ENCODE assay signal across 1 cellular context in the genomic region with DNA sequence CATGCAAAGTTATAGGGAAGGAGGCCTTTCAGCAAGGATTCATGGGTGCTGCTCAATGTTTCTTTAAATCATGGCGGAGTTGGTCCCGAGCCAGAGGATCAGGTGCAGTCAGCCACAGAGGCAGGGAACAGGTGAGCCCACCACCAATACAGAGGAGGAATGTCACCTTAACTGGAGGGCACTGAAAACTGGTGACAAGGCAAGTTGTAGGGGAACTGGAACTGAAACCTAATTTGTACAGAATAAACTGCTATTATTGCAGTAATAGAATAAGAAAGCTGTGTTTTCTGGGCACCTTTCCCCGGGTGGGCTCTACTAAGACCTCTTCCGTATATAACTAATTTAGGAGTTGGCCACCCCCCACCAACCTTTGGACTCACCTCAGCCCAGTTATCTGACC.
TF ChIP-seq lines count a peak whose summit lies in the region.

No MANE protein-coding gene starts in this region.

TF ChIP-seq in GM12878, 131 proteins besides CTCF, POLR2A, EP300 and RAD21 (continued from another document):
- no peak for TF ChIP-seq BACH1 (IDR thresholded peaks at IDR 0.05; ENCODE audit: borderline replicate concordance)
